ENCODE assay signal across 12 cellular contexts in the genomic region with DNA sequence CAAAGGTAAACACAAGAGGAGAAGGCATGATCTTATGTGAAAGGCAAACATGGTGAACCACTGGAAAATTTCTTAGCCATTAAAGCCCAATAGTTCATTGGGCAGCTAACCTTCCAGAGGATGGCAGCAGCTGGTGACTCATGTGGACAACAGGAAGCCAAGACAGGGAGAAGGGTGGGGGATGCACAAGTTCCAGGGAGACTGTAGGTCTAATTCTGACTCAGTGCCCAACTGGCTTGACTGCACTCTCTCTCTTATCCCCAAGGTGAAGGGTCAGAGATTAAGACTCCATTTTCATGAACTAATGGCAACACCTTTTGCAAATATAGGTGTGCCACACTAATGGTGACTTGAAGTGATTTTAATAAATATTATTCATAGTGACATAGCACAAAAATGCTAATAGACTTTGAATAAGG. TPM values are rescaled to one million over a fixed set of nuclear protein-coding genes. Genes with fewer than 3 reads are reported as not detected.
DNase-seq lines count a peak whose midpoint lies in the region; ATAC-seq, FAIRE-seq and TF ChIP-seq lines count a peak whose summit lies in the region.
"Had no signal": no experiment of that assay in that cellular context is flagged by ENCODE, and none has a peak within 500 bp of the region (broad histone marks: within the 10 kb centered on the region; RNA-seq: fewer than 3 reads in every experiment).

No MANE protein-coding gene starts in this region.

- H3K27me3 Mint-ChIP-seq in neural progenitor cell (ENCODE audit: insufficient read depth, low read depth), result peaks cover 6% of the 10 kb centered on the region

- BruUV-seq in HepG2 (replicated peaks; lab: Mats Ljungman, UMichigan), result no TSS peak

- CTCF ChIA-PET in HepG2 (lab: Yijun Ruan, JAX; ENCODE audit: low intra/inter-chr PET ratio, low total read pairs), result no interaction called here

- TF ChIP-seq CTCF in AG10803 (conservative IDR thresholded peaks at IDR 0.05; ENCODE audit: low read length) (no peak), HepG2 (CRISPR knock-in tag; IDR thresholded peaks at IDR 0.05) (peak; percentile 3; the same call in 1 of the 2 replicates), neural progenitor cell (IDR thresholded peaks at IDR 0.05) (no peak)

- H3K4me2 ChIP-seq in HepG2 (ENCODE audit: low read depth, low read length) (no peak overlapping the region), neural progenitor cell (no peak overlapping the region)

- no peak overlapping the region for H3K4me3 Mint-ChIP-seq in neural progenitor cell

- ATAC-seq in HepG2, result no peak
- no peak for ATAC-seq in GM18498 (IDR thresholded peaks at IDR 0.05; ENCODE audit: unreplicated experiment)
- no peak for ATAC-seq in HG02852 (IDR thresholded peaks at IDR 0.05; ENCODE audit: unreplicated experiment)

- H3K9me3 ChIP-seq in HepG2 (ENCODE audit: low read length) (no peaks in the 10 kb centered on the region), neural progenitor cell (ENCODE audit: low read depth) (no peaks in the 10 kb centered on the region)
- H3K9me3 ChIP-seq: BLaER1 treated with 17β-estradiol and CSF1 and Interleukin-3, amounts not matched to agents 10 nM and 100 nM; transverse colon had no signal

- H4K20me1 ChIP-seq in HepG2 (ENCODE audit: insufficient read depth, low read length) (no peaks in the 10 kb centered on the region), neural progenitor cell (ENCODE audit: low read depth) (no peaks in the 10 kb centered on the region)
- H4K20me1 ChIP-seq: BLaER1 treated with 17β-estradiol and CSF1 and Interleukin-3, amounts not matched to agents 10 nM and 100 nM had no signal

- H3K27me3 ChIP-seq in HepG2 (ENCODE audit: control insufficient read depth in 1 of 2, insufficient read depth in 2 of 2, low read length in 2 of 2) (no peaks in the 10 kb centered on the region; a peak in 1 of 5 replicates), neural progenitor cell (no peaks in the 10 kb centered on the region)
- H3K27me3 ChIP-seq: BLaER1 treated with 17β-estradiol and CSF1 and Interleukin-3, amounts not matched to agents 10 nM and 100 nM; transverse colon had no signal

- H3K79me2 ChIP-seq in HepG2 (ENCODE audit: insufficient read depth, low read length) (no peaks in the 10 kb centered on the region), neural progenitor cell (ENCODE audit: low read depth) (no peaks in the 10 kb centered on the region)

- H3K4me3 ChIP-seq in AG10803 (ENCODE audit: low read length) (no peak overlapping the region), HepG2 (replicated peaks in 1 of 3; ENCODE audit: insufficient read depth in 1 of 3, low read depth in 2 of 3, low read length in 3 of 3) (no peak overlapping the region), neural progenitor cell (no peak overlapping the region)
- H3K4me3 ChIP-seq: BLaER1 treated with 17β-estradiol and CSF1 and Interleukin-3, amounts not matched to agents 10 nM and 100 nM; transverse colon had no signal

- no peaks in the 10 kb centered on the region for H3K4me1 Mint-ChIP-seq in neural progenitor cell

- H2AFZ ChIP-seq in HepG2 (ENCODE audit: low read length) (no peak overlapping the region), neural progenitor cell (replicated peaks) (no peak overlapping the region)

- no peaks in the 10 kb centered on the region for H3K36me3 ChIP-seq in HepG2 (replicated peaks in 1 of 2; ENCODE audit: control insufficient read depth in 1 of 2, insufficient read depth in 2 of 2, low read length in 2 of 2)
- no peaks in the 10 kb centered on the region for H3K36me3 ChIP-seq in neural progenitor cell
- H3K36me3 ChIP-seq: BLaER1 treated with 17β-estradiol and CSF1 and Interleukin-3, amounts not matched to agents 10 nM and 100 nM; transverse colon had no signal

- H3K27ac Mint-ChIP-seq in neural progenitor cell, result no peak overlapping the region

- H3F3A ChIP-seq in neural progenitor cell (ENCODE audit: low read depth), result no peaks in the 10 kb centered on the region

- no peaks in the 10 kb centered on the region for H3K9me3 Mint-ChIP-seq in neural progenitor cell

- POLR2A ChIA-PET in HepG2 (lab: Yijun Ruan, JAX), result interaction anchor here (1.2 kb wide), 1 partner anchor 9 kb away, joined by 3 read pairs; no protein-coding TSS in a partner anchor

- no peak for TF ChIP-seq POLR2A in HepG2 (IDR thresholded peaks at IDR 0.05; ENCODE audit: insufficient read depth in 1 of 2, low read depth in 2 of 2, low read length in 2 of 2)

- TF ChIP-seq EP300 in HepG2 (IDR thresholded peaks at IDR 0.05; ENCODE audit: low read depth in 2 of 2, low read length in 2 of 2) (peak in 1 of 2 experiments; percentile 40; a peak in 1 of 4 replicates), HepG2 (CRISPR knock-in tag; IDR thresholded peaks at IDR 0.05; ENCODE audit: borderline replicate concordance) (no peak)

- in situ Hi-C loops in HepG2 (cut with HindIII; ENCODE audit: extremely low pct_ligation_motif_present, low pct_unique_long_range_greater_than_20kb), result no loop called here

- FAIRE-seq in HepG2 (lab: Jason Lieb, UNC), result no peak

- H3K27ac ChIP-seq in HepG2 (ENCODE audit: extremely low read length, insufficient read depth, low read length), result no peak overlapping the region
- H3K27ac ChIP-seq in neural progenitor cell, result no peak overlapping the region
- H3K27ac ChIP-seq: BLaER1 treated with 17β-estradiol and CSF1 and Interleukin-3, amounts not matched to agents 10 nM and 100 nM; transverse colon had no signal

- no peak for TF ChIP-seq RAD21 in HepG2 (CRISPR knock-in tag; IDR thresholded peaks at IDR 0.05)

- peaks cover 83% of the 10 kb centered on the region for H3K4me1 ChIP-seq in HepG2 (ENCODE audit: insufficient read depth, low read length)
- H3K4me1 ChIP-seq in neural progenitor cell, result no peaks in the 10 kb centered on the region
- H3K4me1 ChIP-seq: BLaER1 treated with 17β-estradiol and CSF1 and Interleukin-3, amounts not matched to agents 10 nM and 100 nM had no signal

- intact Hi-C loops in HepG2 (cut with micrococcal nuclease; ENCODE audit: unreplicated experiment), result loop anchor here (5.0 kb wide), 2 partner anchors 58 to 243 kb away; no protein-coding TSS in a partner anchor

- peak; percentile 65 for DNase-seq in AG10803 (ENCODE audit: low read depth)
- peak; percentile 87 for DNase-seq in LHCN-M2 (ENCODE audit: low read depth)
- peak; percentile 39 for DNase-seq in dermis blood vessel endothelial cell
- peak; percentile 59 for DNase-seq in HepG2 (ENCODE audit: low spot score)
- DNase-seq in neural progenitor cell (ENCODE audit: low spot score), result no peak
- DNase-seq in NCI-H1048 (lab: John Stamatoyannopoulos, UW), result no peak
- DNase-seq: cortex of kidney, NCI-H1105 treated with DMSO at 0.1 percent for 48 hours, transverse colon had no signal

- H3K9ac ChIP-seq in HepG2 (ENCODE audit: insufficient read depth, low read depth, low read length) (no peak overlapping the region), neural progenitor cell (no peak overlapping the region)
- H3K9ac ChIP-seq: BLaER1 treated with 17β-estradiol and CSF1 and Interleukin-3, amounts not matched to agents 10 nM and 100 nM had no signal

- H3K36me3 Mint-ChIP-seq in neural progenitor cell, result no peaks in the 10 kb centered on the region

TF ChIP-seq in HepG2, 621 proteins besides CTCF, POLR2A, EP300 and RAD21 (continues in another document):
- TF ChIP-seq, protein P1, sequence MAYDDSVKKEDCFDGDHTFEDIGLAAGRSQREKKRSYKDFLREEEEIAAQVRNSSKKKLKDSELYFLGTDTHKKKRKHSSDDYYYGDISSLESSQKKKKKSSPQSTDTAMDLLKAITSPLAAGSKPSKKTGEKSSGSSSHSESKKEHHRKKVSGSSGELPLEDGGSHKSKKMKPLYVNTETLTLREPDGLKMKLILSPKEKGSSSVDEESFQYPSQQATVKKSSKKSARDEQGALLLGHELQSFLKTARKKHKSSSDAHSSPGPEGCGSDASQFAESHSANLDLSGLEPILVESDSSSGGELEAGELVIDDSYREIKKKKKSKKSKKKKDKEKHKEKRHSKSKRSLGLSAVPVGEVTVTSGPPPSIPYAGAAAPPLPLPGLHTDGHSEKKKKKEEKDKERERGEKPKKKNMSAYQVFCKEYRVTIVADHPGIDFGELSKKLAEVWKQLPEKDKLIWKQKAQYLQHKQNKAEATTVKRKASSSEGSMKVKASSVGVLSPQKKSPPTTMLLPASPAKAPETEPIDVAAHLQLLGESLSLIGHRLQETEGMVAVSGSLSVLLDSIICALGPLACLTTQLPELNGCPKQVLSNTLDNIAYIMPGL (CRISPR knock-in tag; IDR thresholded peaks at IDR 0.05; ENCODE audit: borderline replicate concordance in 1 of 2, low read depth in 1 of 2), result no peak

RNA-seq across cellular contexts. Expression of a gene that starts 47.9 kb away (rescaled TPM):
- 25.8 and 28.4 TPM in 2 replicates for total RNA-seq in LHCN-M2 (2014; rRNA removed)
- 15.6 TPM for polyA plus RNA-seq in LHCN-M2 (2012)
- total RNA-seq in dermis blood vessel endothelial cell, result 14.5 and 19.5 TPM in 2 replicates
- total RNA-seq in HepG2 (2016; rRNA removed; fragmentation: Illumina TruSeq; extraction: Trizol), result 10.8 and 17.1 TPM in 2 replicates
- total RNA-seq in HepG2 (2016; cell fraction: cytosol; rRNA removed; fragmentation: Illumina TruSeq; extraction: Trizol; ENCODE audit: low read depth), result 1.7 and 2.6 TPM in 2 replicates
- 10.6 and 17.5 TPM in 2 replicates for total RNA-seq in HepG2 (2016; cell fraction: insoluble cytoplasmic fraction; rRNA removed; fragmentation: Illumina TruSeq; extraction: Trizol)
- 6.0 and 6.2 TPM in 2 replicates for total RNA-seq in HepG2 (2016; cell fraction: membrane; rRNA removed; fragmentation: Illumina TruSeq; extraction: Trizol)
- 20.5 and 23.5 TPM in 2 replicates for total RNA-seq in HepG2 (2016; cell fraction: nucleus; rRNA removed; fragmentation: Illumina TruSeq; extraction: Trizol)
- polyA plus RNA-seq in HepG2 (2011; rRNA removed), result 13.2 and 17.8 TPM in 2 replicates
- polyA plus RNA-seq in HepG2 (2011; cell fraction: cytosol; rRNA removed), result 9.1 and 10.5 TPM in 2 replicates
- polyA plus RNA-seq in HepG2 (2011; cell fraction: nucleus; rRNA removed), result 17.4 and 25.2 TPM in 2 replicates
- polyA plus RNA-seq in HepG2 (2012), result 8.8 and 9.4 TPM in 2 replicates
- 2.2 and 3.0 TPM in 2 replicates for polyA plus RNA-seq in HepG2 (2016; cell fraction: cytosol; fragmentation: Illumina TruSeq; extraction: Trizol; ENCODE audit: low read depth)
- polyA plus RNA-seq in HepG2 (2016; cell fraction: insoluble cytoplasmic fraction; fragmentation: Illumina TruSeq; extraction: Trizol; ENCODE audit: low read depth), result 9.1 and 9.9 TPM in 2 replicates
- polyA plus RNA-seq in HepG2 (2016; cell fraction: membrane; fragmentation: Illumina TruSeq; extraction: Trizol; ENCODE audit: low read depth), result 3.4 and 3.9 TPM in 2 replicates
- polyA plus RNA-seq in HepG2 (2016; cell fraction: nucleus; fragmentation: Illumina TruSeq; extraction: Trizol; ENCODE audit: insufficient read depth, low read depth), result 40.7 and 42.9 TPM in 2 replicates
- polyA minus RNA-seq in HepG2 (2011; rRNA and poly(A)+ RNA removed; ENCODE audit: low replicate concordance), result 30.7 and 61.9 TPM in 2 replicates
- polyA minus RNA-seq in HepG2 (2011; cell fraction: cytosol; rRNA and poly(A)+ RNA removed), result 8.2 and 14.1 TPM in 2 replicates
- 18.3 and 24.1 TPM in 2 replicates for polyA minus RNA-seq in HepG2 (2011; cell fraction: nucleus; rRNA and poly(A)+ RNA removed)
- total RNA-seq in neural progenitor cell (ENCODE audit: low replicate concordance), result 25.9 and 32.0 TPM in 2 replicates

Comparison
In these comparisons a context has a peak if more than half of its experiments do, and no peak if none do; other contexts are left out.
1. DNase-seq: peak in AG10803 (single experiment), LHCN-M2 (single experiment), dermis blood vessel endothelial cell (single experiment) and HepG2 (single experiment); none in neural progenitor cell (single experiment) and NCI-H1048 (single experiment).